Comparison of ENCODE assay signal across 14 cellular contexts in the genomic region with DNA sequence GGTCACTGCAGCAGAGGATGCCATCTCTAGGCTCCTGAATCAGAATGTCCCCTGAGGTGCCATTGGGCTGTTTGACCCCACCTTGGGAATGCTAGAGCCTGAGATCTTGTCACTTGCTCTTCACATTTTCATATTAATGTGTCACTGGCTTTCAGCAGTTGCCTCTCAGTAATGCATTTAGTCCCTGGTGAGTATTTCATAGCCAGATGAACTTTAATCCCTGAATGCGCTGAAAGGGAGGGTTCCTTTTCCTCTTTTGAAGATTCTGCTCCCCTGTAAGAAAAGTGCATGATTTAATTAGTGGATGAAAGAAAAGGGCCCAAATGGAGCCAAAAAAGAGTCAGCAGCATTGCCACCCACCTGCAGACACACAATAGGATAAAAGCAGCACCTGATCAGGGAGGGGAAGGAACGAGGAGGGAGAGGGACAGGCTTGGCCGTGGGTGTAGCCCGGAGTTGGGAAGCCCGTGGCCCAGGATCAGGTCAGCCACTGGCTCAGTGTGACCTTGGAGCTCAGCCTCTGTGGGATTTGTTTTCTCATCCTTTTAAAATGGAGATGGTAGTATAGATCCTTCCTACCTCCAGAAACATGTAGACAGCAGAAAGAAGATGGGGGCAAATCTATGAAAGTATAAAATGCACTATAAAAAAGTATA. TPM values are rescaled to one million over a fixed set of nuclear protein-coding genes. Genes with fewer than 3 reads are reported as not detected.
A peak's percentile ranks its signal among the peaks of the same experiment; 100 is the strongest.
DNase-seq lines count a peak whose midpoint lies in the region; TF ChIP-seq lines count a peak whose summit lies in the region.
"Had no signal": no experiment of that assay in that cellular context is flagged by ENCODE, and none has a peak within 500 bp of the region (broad histone marks: within the 10 kb centered on the region; RNA-seq: fewer than 3 reads in every experiment).

No MANE protein-coding gene starts in this region.

- no peak overlapping the region for H4K5ac ChIP-seq in H9 (ENCODE audit: insufficient read length, low read depth, low read length)

- no peak overlapping the region for H3K4me2 ChIP-seq in H9 (ENCODE audit: insufficient read depth, insufficient read length, low read length)

- DNase-seq in H9 (no peak), NCI-H82 (lab: John Stamatoyannopoulos, UW) (peak; percentile 83), endodermal cell (no peak), RPMI8226 (no peak)
- no peak for DNase-seq in activated naive CD4-positive, alpha-beta T cell treated with anti-CD3 and anti-CD28 coated beads for 36 hours
- no peak for DNase-seq in activated CD4-positive, alpha-beta T cell treated with anti-CD3 and anti-CD28 coated beads, Interleukin-2, amount 10 ng/mL, durations not matched to agents 24 days and 14 days
- DNase-seq: MV-4-11, NCI-H1417, NCI-H1930, NCI-H446 treated with DMSO at 0.1 percent for 48 hours, NCI-H748 treated with DMSO at 0.1 percent for 48 hours, PC-3 had no signal

- peaks cover 60% of the 10 kb centered on the region; the same call in 1 of the 2 replicates for H3K79me2 ChIP-seq in H9 (ENCODE audit: insufficient read depth, low read length)

- H3K4me3 ChIP-seq in endodermal cell (ENCODE audit: low read length), result no peak overlapping the region

- H2BK15ac ChIP-seq in H9 (ENCODE audit: low read depth, low read length), result no peak overlapping the region

- peak overlapping the region; percentile 22 to 91 (median 63); a peak in 5 of 7 replicates for H3K27ac Mint-ChIP-seq in H9
- H3K27ac Mint-ChIP-seq in endodermal cell, result peak overlapping the region; percentile 70
- peak overlapping the region; percentile 51 to 76 (median 54) for H3K27ac Mint-ChIP-seq in nephron
- H3K27ac Mint-ChIP-seq in activated naive CD4-positive, alpha-beta T cell treated with anti-CD3 and anti-CD28 coated beads for 36 hours, result no peak overlapping the region
- H3K27ac Mint-ChIP-seq in activated CD4-positive, alpha-beta T cell treated with anti-CD3 and anti-CD28 coated beads, Interleukin-2, amount 10 ng/mL, durations not matched to agents 24 days and 14 days, result no peak overlapping the region

- no peak overlapping the region for H4K8ac ChIP-seq in H9 (replicated peaks; ENCODE audit: insufficient read length, low read depth, low read length)

- no peaks in the 10 kb centered on the region for H3K27me3 Mint-ChIP-seq in H9 (ENCODE audit: low read depth)
- no peaks in the 10 kb centered on the region for H3K27me3 Mint-ChIP-seq in endodermal cell (ENCODE audit: insufficient read depth)
- H3K27me3 Mint-ChIP-seq in nephron (ENCODE audit: low read depth), result no peaks in the 10 kb centered on the region
- peaks cover 2% of the 10 kb centered on the region for H3K27me3 Mint-ChIP-seq in activated naive CD4-positive, alpha-beta T cell treated with anti-CD3 and anti-CD28 coated beads for 36 hours (ENCODE audit: low read depth)
- H3K27me3 Mint-ChIP-seq in activated CD4-positive, alpha-beta T cell treated with anti-CD3 and anti-CD28 coated beads, Interleukin-2, amount 10 ng/mL, durations not matched to agents 24 days and 14 days, result peaks cover 16% of the 10 kb centered on the region

- H3K36me3 ChIP-seq in endodermal cell (ENCODE audit: control insufficient read depth, insufficient read depth, low read length), result no peaks in the 10 kb centered on the region

- no peak for TF ChIP-seq CTCF in H9 (conservative IDR thresholded peaks at IDR 0.05)
- no peak for TF ChIP-seq CTCF in endodermal cell (conservative IDR thresholded peaks at IDR 0.05)
- TF ChIP-seq CTCF in nephron (IDR thresholded peaks at IDR 0.05; ENCODE audit: unreplicated experiment in 3 of 3), result no peak

- no peak overlapping the region for H3T11ph ChIP-seq in H9 (ENCODE audit: low read length)

- H3K23ac ChIP-seq in H9 (ENCODE audit: insufficient read length, low read depth, low read length), result no peak overlapping the region

- H4K91ac ChIP-seq in H9 (ENCODE audit: insufficient read length, low read depth, low read length), result no peak overlapping the region

- no CpG with 5 or more reads among the region's 5 CpGs for WGBS in H9 (ENCODE audit: extremely low coverage, insufficient read length, low lambda C conversion rate)
- WGBS in endodermal cell (ENCODE audit: insufficient coverage in 1 of 2, insufficient read length in 1 of 2), 2 experiments, result 71 to 100% methylated on average over 1 to 5 of the region's 5 CpGs

- H3K14ac ChIP-seq in H9 (ENCODE audit: insufficient read depth, low read length), result no peak overlapping the region

- intact Hi-C loops in activated naive CD4-positive, alpha-beta T cell treated with anti-CD3 and anti-CD28 coated beads for 36 hours (cut with micrococcal nuclease), result no loop called here
- intact Hi-C loops in activated CD4-positive, alpha-beta T cell treated with anti-CD3 and anti-CD28 coated beads, Interleukin-2, amount 10 ng/mL, durations not matched to agents 24 days and 14 days (cut with micrococcal nuclease), result no loop called here

- H3K9me3 Mint-ChIP-seq in H9 (peaks cover 0 to 6% of the 10 kb centered on the region in 2 experiments; a peak in 3 of 5 replicates), endodermal cell (no peaks in the 10 kb centered on the region), nephron (no peaks in the 10 kb centered on the region)
- H3K9me3 Mint-ChIP-seq in activated naive CD4-positive, alpha-beta T cell treated with anti-CD3 and anti-CD28 coated beads for 36 hours, result peaks cover 2% of the 10 kb centered on the region
- no peaks in the 10 kb centered on the region for H3K9me3 Mint-ChIP-seq in activated CD4-positive, alpha-beta T cell treated with anti-CD3 and anti-CD28 coated beads, Interleukin-2, amount 10 ng/mL, durations not matched to agents 24 days and 14 days

- peaks cover 8% of the 10 kb centered on the region for H3K79me1 ChIP-seq in H9 (ENCODE audit: insufficient read depth, low read depth, low read length, poor library complexity, severe bottlenecking)

- H3K4ac ChIP-seq in H9 (ENCODE audit: low read depth, low read length), result no peak overlapping the region

- H3K27me3 ChIP-seq in H9 (ENCODE audit: insufficient read depth, low read length), result no peaks in the 10 kb centered on the region
- H3K27me3 ChIP-seq in endodermal cell (ENCODE audit: control insufficient read depth, insufficient read depth, low read length, poor library complexity, severe bottlenecking), result no peaks in the 10 kb centered on the region

- no peaks in the 10 kb centered on the region for H3K23me2 ChIP-seq in H9 (ENCODE audit: insufficient read length, low read depth, low read length, poor library complexity, severe bottlenecking)

- no peak overlapping the region for H3K9ac ChIP-seq in H9 (ENCODE audit: extremely low read depth, insufficient read length, low read length)
- no peak overlapping the region for H3K9ac ChIP-seq in endodermal cell (ENCODE audit: extremely low read depth, low read length, poor library complexity, severe bottlenecking)

- H3K9me3 ChIP-seq in H9 (ENCODE audit: control insufficient read depth, low read depth, low read length) (no peaks in the 10 kb centered on the region), endodermal cell (ENCODE audit: control insufficient read depth, low read length) (no peaks in the 10 kb centered on the region)

- no peak overlapping the region for H3K56ac ChIP-seq in H9 (ENCODE audit: insufficient read length, low read depth, low read length)

- no peak overlapping the region for H2BK120ac ChIP-seq in H9 (ENCODE audit: low read depth, low read length, poor library complexity, severe bottlenecking)

- no peak overlapping the region for H3K18ac ChIP-seq in H9 (ENCODE audit: insufficient read length, low read depth, low read length)

- no peak overlapping the region for H3K4me3 Mint-ChIP-seq in H9
- H3K4me3 Mint-ChIP-seq in endodermal cell, result no peak overlapping the region
- H3K4me3 Mint-ChIP-seq in nephron, result no peak overlapping the region
- H3K4me3 Mint-ChIP-seq in activated naive CD4-positive, alpha-beta T cell treated with anti-CD3 and anti-CD28 coated beads for 36 hours, result no peak overlapping the region
- no peak overlapping the region for H3K4me3 Mint-ChIP-seq in activated CD4-positive, alpha-beta T cell treated with anti-CD3 and anti-CD28 coated beads, Interleukin-2, amount 10 ng/mL, durations not matched to agents 24 days and 14 days

- no peak overlapping the region for H2AFZ ChIP-seq in H9 (ENCODE audit: low read length)

- H4K20me1 ChIP-seq in H9 (ENCODE audit: control insufficient read depth, insufficient read depth, insufficient read length), result no peaks in the 10 kb centered on the region

- H3K4me1 Mint-ChIP-seq in H9 (peaks cover 63 to 80% of the 10 kb centered on the region in 2 experiments), endodermal cell (peaks cover 27% of the 10 kb centered on the region), nephron (peaks cover 36% of the 10 kb centered on the region)
- H3K4me1 Mint-ChIP-seq in activated naive CD4-positive, alpha-beta T cell treated with anti-CD3 and anti-CD28 coated beads for 36 hours (ENCODE audit: low read depth), result no peaks in the 10 kb centered on the region
- no peaks in the 10 kb centered on the region for H3K4me1 Mint-ChIP-seq in activated CD4-positive, alpha-beta T cell treated with anti-CD3 and anti-CD28 coated beads, Interleukin-2, amount 10 ng/mL, durations not matched to agents 24 days and 14 days

- no peak overlapping the region for H2BK12ac ChIP-seq in H9 (ENCODE audit: insufficient read length, low read depth, low read length)

- H3K4me1 ChIP-seq in H9 (ENCODE audit: insufficient read depth, low read length) (peaks cover 9% of the 10 kb centered on the region), endodermal cell (ENCODE audit: control insufficient read depth, insufficient read depth, low read length) (no peaks in the 10 kb centered on the region)

- peaks cover 10 to 21% (median 14%) of the 10 kb centered on the region in 3 experiments for H3K36me3 Mint-ChIP-seq in H9 (ENCODE audit: insufficient read depth in 1 of 3, low read depth in 3 of 3)
- peaks cover 15% of the 10 kb centered on the region for H3K36me3 Mint-ChIP-seq in endodermal cell (ENCODE audit: low read depth)
- peaks cover 7% of the 10 kb centered on the region for H3K36me3 Mint-ChIP-seq in nephron (ENCODE audit: low read depth)
- H3K36me3 Mint-ChIP-seq in activated naive CD4-positive, alpha-beta T cell treated with anti-CD3 and anti-CD28 coated beads for 36 hours (ENCODE audit: low read depth), result no peaks in the 10 kb centered on the region
- H3K36me3 Mint-ChIP-seq in activated CD4-positive, alpha-beta T cell treated with anti-CD3 and anti-CD28 coated beads, Interleukin-2, amount 10 ng/mL, durations not matched to agents 24 days and 14 days (ENCODE audit: low read depth), result no peaks in the 10 kb centered on the region

- no peak overlapping the region for H2BK20ac ChIP-seq in H9 (ENCODE audit: low read depth, low read length, poor library complexity, severe bottlenecking)

- H3K27ac ChIP-seq in H9 (ENCODE audit: insufficient read length, low read depth, low read length) (no peak overlapping the region), endodermal cell (ENCODE audit: low read depth, low read length) (no peak overlapping the region)
- H3K27ac ChIP-seq: C4-2B had no signal

- CTCF ChIA-PET in activated naive CD4-positive, alpha-beta T cell treated with anti-CD3 and anti-CD28 coated beads for 36 hours (lab: Charles Lee), result no interaction called here

- no peak overlapping the region for H2BK5ac ChIP-seq in H9 (ENCODE audit: insufficient read length, low read length)

- H2AK5ac ChIP-seq in H9 (ENCODE audit: insufficient read length, low read length), result no peak overlapping the region

RNA-seq across cellular contexts. Expression of gene ROR1, which starts 31.1 kb away (rescaled TPM):
- 75.9 and 76.4 TPM in 2 replicates for total RNA-seq in H9 (2021)
- 10 to 100 TPM; 77.4 to 77.9 TPM for total RNA-seq in endodermal cell
- polyA plus RNA-seq in endodermal cell (2013, experiment 1 of 2), result 28.6 TPM
- polyA plus RNA-seq in endodermal cell (2013, experiment 2 of 2), result 27.2 TPM
- under 1 TPM; 0.10 to 0.14 TPM for total RNA-seq in activated naive CD4-positive, alpha-beta T cell treated with anti-CD3 and anti-CD28 coated beads for 36 hours
- 0.09 TPM in 1 of 2 replicates, not detected in the other for total RNA-seq in activated CD4-positive, alpha-beta T cell treated with anti-CD3 and anti-CD28 coated beads, Interleukin-2, amount 10 ng/mL, durations not matched to agents 24 days and 14 days

Comparison
In these comparisons a context has a peak if more than half of its experiments do, and no peak if none do; other contexts are left out.
1. H3K27ac Mint-ChIP-seq: peak in H9 (3 of 3), endodermal cell (single experiment) and nephron (3 of 3); none in activated naive CD4-positive, alpha-beta T cell treated with anti-CD3 and anti-CD28 coated beads for 36 hours (single experiment) and activated CD4-positive, alpha-beta T cell treated with anti-CD3 and anti-CD28 coated beads, Interleukin-2, amount 10 ng/mL, durations not matched to agents 24 days and 14 days (single experiment).
2. RNA of gene ROR1, which starts 31.1 kb away (total RNA-seq): 77.4 to 77.9 TPM in endodermal cell and 75.9 to 76.4 TPM in H9; 0.10 to 0.14 TPM in activated naive CD4-positive, alpha-beta T cell treated with anti-CD3 and anti-CD28 coated beads for 36 hours and 0.09 TPM in activated CD4-positive, alpha-beta T cell treated with anti-CD3 and anti-CD28 coated beads, Interleukin-2, amount 10 ng/mL, durations not matched to agents 24 days and 14 days; every median in the first group is over 10 times any median in the second.